Comparison of ENCODE assay signal across 17 cellular contexts in genomic region chr4:145888393-145888792, GRCh38. TPM values are rescaled to one million over a fixed set of nuclear protein-coding genes. Genes with fewer than 3 reads are reported as not detected.
DNase-seq lines count a peak whose midpoint lies in the region; ATAC-seq and TF ChIP-seq lines count a peak whose summit lies in the region.
"Had no signal": no experiment of that assay in that cellular context is flagged by ENCODE, and none has a peak within 500 bp of the region (broad histone marks: within the 10 kb centered on the region; RNA-seq: fewer than 3 reads in every experiment).

No MANE protein-coding gene starts in this region.

- intact Hi-C loops in gastrocnemius medialis (cut with DNase I; ENCODE audit: low total_unique reads): no loop called here

- H3K9me2 ChIP-seq in hepatocyte (replicated peaks; ENCODE audit: insufficient read depth): no peaks in the 10 kb centered on the region

- H3K27me3 ChIP-seq in OCI-LY3 (ENCODE audit: low read depth, low read length): no peaks in the 10 kb centered on the region
- no peaks in the 10 kb centered on the region for H3K27me3 ChIP-seq in gastrocnemius medialis
- H3K27me3 ChIP-seq in hepatocyte: no peaks in the 10 kb centered on the region
- H3K27me3 ChIP-seq: esophagus squamous epithelium, upper lobe of right lung had no signal

- TF ChIP-seq CTCF in GM12875 (IDR thresholded peaks at IDR 0.05; ENCODE audit: borderline replicate concordance, insufficient read depth, low read depth, low read length): 0 out of 2 replicates have a peak, but pooled peaks have one; percentile 23
- peak; percentile 12; the same call in 1 of the 2 replicates for TF ChIP-seq CTCF in OCI-LY3 (IDR thresholded peaks at IDR 0.05; ENCODE audit: low read depth, low read length)
- TF ChIP-seq CTCF in fibroblast of the aortic adventitia (IDR thresholded peaks at IDR 0.05; ENCODE audit: insufficient read depth, low read length): peak; percentile 31
- no peak for TF ChIP-seq CTCF in gastrocnemius medialis (IDR thresholded peaks at IDR 0.05 in 4 of 5, conservative IDR thresholded peaks at IDR 0.05 in 1 of 5)
- TF ChIP-seq CTCF in hepatocyte (IDR thresholded peaks at IDR 0.05; ENCODE audit: poor library complexity): no peak

- no peak for ATAC-seq in gastrocnemius medialis

- H3K79me2 ChIP-seq in OCI-LY3 (ENCODE audit: low read length): peaks cover 28% of the 10 kb centered on the region
- peaks cover 40% of the 10 kb centered on the region for H3K79me2 ChIP-seq in hepatocyte

- no peaks in the 10 kb centered on the region for H3K9me3 ChIP-seq in OCI-LY3 (ENCODE audit: insufficient read depth, low read length)
- no peaks in the 10 kb centered on the region for H3K9me3 ChIP-seq in gastrocnemius medialis
- H3K9me3 ChIP-seq in hepatocyte (ENCODE audit: low read depth): no peaks in the 10 kb centered on the region
- H3K9me3 ChIP-seq: esophagus squamous epithelium, prostate gland, upper lobe of right lung had no signal

- H3K4me2 ChIP-seq in OCI-LY3 (ENCODE audit: low read length) (no peak overlapping the region), hepatocyte (no peak overlapping the region)

- WGBS in hepatocyte (ENCODE audit: low lambda C conversion rate, missing lambda C conversion rate): 97% methylated on average over 2 of the region's 2 CpGs

- no peak overlapping the region for H3K4me3 ChIP-seq in GM12875 (ENCODE audit: low read depth, low read length)
- H3K4me3 ChIP-seq in OCI-LY3 (ENCODE audit: low read length): no peak overlapping the region
- no peak overlapping the region for H3K4me3 ChIP-seq in fibroblast of the aortic adventitia (ENCODE audit: low read depth, low read length)
- no peak overlapping the region for H3K4me3 ChIP-seq in gastrocnemius medialis
- no peak overlapping the region for H3K4me3 ChIP-seq in hepatocyte
- H3K4me3 ChIP-seq: esophagus squamous epithelium, prostate gland, upper lobe of right lung had no signal

- no peak for TF ChIP-seq POLR2A in gastrocnemius medialis (IDR thresholded peaks at IDR 0.05)

- H4K20me1 ChIP-seq in OCI-LY3 (ENCODE audit: insufficient read depth, low read length): peaks cover 67% of the 10 kb centered on the region
- H4K20me1 ChIP-seq in hepatocyte (ENCODE audit: insufficient read depth, poor library complexity, severe bottlenecking): no peaks in the 10 kb centered on the region

- H3K4me1 ChIP-seq in OCI-LY3 (ENCODE audit: low read length): peaks cover 34% of the 10 kb centered on the region
- peaks cover 22 to 24% of the 10 kb centered on the region in 2 donors for H3K4me1 ChIP-seq in gastrocnemius medialis
- no peaks in the 10 kb centered on the region for H3K4me1 ChIP-seq in hepatocyte (ENCODE audit: insufficient read depth)

- H3K36me3 ChIP-seq in OCI-LY3 (replicated peaks; ENCODE audit: low read depth, low read length) (peaks cover 41% of the 10 kb centered on the region), gastrocnemius medialis (no peaks in the 10 kb centered on the region), hepatocyte (replicated peaks; ENCODE audit: insufficient read depth, low read depth) (no peaks in the 10 kb centered on the region)
- H3K36me3 ChIP-seq: prostate gland, upper lobe of right lung had no signal

- DNase-seq in fibroblast of the aortic adventitia (ENCODE audit: low read depth) (no peak), gastrocnemius medialis (no peak), hepatocyte (ENCODE audit: low spot score) (no peak), hepatic stellate cell (ENCODE audit: low spot score) (no peak), SIG-M5 (lab: John Stamatoyannopoulos, UW) (no peak), inferior parietal cortex (ENCODE audit: extremely low spot score) (no peak)
- DNase-seq: activated CD4-positive, CD25-positive, alpha-beta regulatory T cell treated with anti-CD3 and anti-CD28 coated beads, Interleukin-2, amount 50 U/mL, for 72 hours; activated naive CD8-positive, alpha-beta T cell treated with anti-CD3 and anti-CD28 coated beads, Interleukin-2, amount 10 ng/mL, durations not matched to agents 7 days and 5 days; CD4-positive, CD25-positive, alpha-beta regulatory T cell; esophagus squamous epithelium; GDM1; NCI-H1930; stimulated activated CD8-positive, alpha-beta memory T cell treated with anti-CD3 and anti-CD28 coated beads, Interleukin-4, amount 100 ng/mL, for 48 hours; upper lobe of right lung had no signal

- in situ Hi-C loops in gastrocnemius medialis (cut with MboI; ENCODE audit: low sequenced_read_pairs in 4 of 4): no loop called here

- no peak overlapping the region for H2AFZ ChIP-seq in OCI-LY3 (ENCODE audit: low read depth, low read length)
- no peak overlapping the region for H2AFZ ChIP-seq in hepatocyte

- no peak overlapping the region for H3K9ac ChIP-seq in OCI-LY3 (ENCODE audit: low read length)

- no peak overlapping the region for H3K27ac ChIP-seq in OCI-LY3 (ENCODE audit: low read length)
- H3K27ac ChIP-seq in gastrocnemius medialis: peak overlapping the region; percentile 56 to 84 (median 69)
- no peak overlapping the region for H3K27ac ChIP-seq in hepatocyte
- H3K27ac ChIP-seq: upper lobe of right lung had no signal

RNA-seq across cellular contexts. Expression of gene ZNF827, which starts 50.2 kb away (rescaled TPM):
- total RNA-seq in fibroblast of the aortic adventitia (ENCODE audit: low replicate concordance) (10.7 and 16.7 TPM in 2 replicates), gastrocnemius medialis (10 to 100 TPM in 2 of 4 donors, 1 to 10 TPM in 2; 7.2 to 16.1 (median 10.9) TPM), hepatocyte (14.9 and 17.5 TPM in 2 replicates)
- polyA plus RNA-seq in hepatocyte: 7.8 and 12.2 TPM in 2 replicates

Comparison
In these comparisons a context has a peak if more than half of its experiments do, and no peak if none do; other contexts are left out.
1. CTCF ChIP-seq: peak in GM12875 (single experiment), OCI-LY3 (single experiment) and fibroblast of the aortic adventitia (single experiment); none in gastrocnemius medialis (0 of 5) and hepatocyte (single experiment).
2. H3K27ac ChIP-seq: peak in gastrocnemius medialis (4 of 4); none in OCI-LY3 (single experiment) and hepatocyte (single experiment).